In genomic region chr5:137497396-137498290, GRCh38 we compare ENCODE assay signal across 11 cellular contexts. TPM values are rescaled to one million over a fixed set of nuclear protein-coding genes. Genes with fewer than 3 reads are reported as not detected.
DNase-seq lines count a peak whose midpoint lies in the region; ATAC-seq, FAIRE-seq and TF ChIP-seq lines count a peak whose summit lies in the region.
"Had no signal": no experiment of that assay in that cellular context is flagged by ENCODE, and none has a peak within 500 bp of the region (broad histone marks: within the 10 kb centered on the region; RNA-seq: fewer than 3 reads in every experiment).

No MANE protein-coding gene starts in this region.

- H3K27me3 Mint-ChIP-seq in HFFc6 (ENCODE audit: insufficient read depth) (no peaks in the 10 kb centered on the region; the same call in 1 of the 2 replicates), WTC11 (ENCODE audit: low read depth) (peaks cover 36% of the 10 kb centered on the region)

- peaks cover 8% of the 10 kb centered on the region for H3K27me3 ChIP-seq in iPS DF 6.9 (ENCODE audit: control insufficient read depth, insufficient read depth, low read length)
- H3K27me3 ChIP-seq in subcutaneous abdominal adipose tissue (ENCODE audit: control insufficient read depth in 5 of 5, insufficient read depth in 4 of 5, low read length in 5 of 5): peaks cover 10 to 20% (median 12%) of the 10 kb centered on the region in 5 donors
- H3K27me3 ChIP-seq in BE2C: peaks cover 28% of the 10 kb centered on the region
- H3K27me3 ChIP-seq in small intestine (ENCODE audit: control insufficient read depth in 2 of 2, insufficient read depth in 2 of 2, low read length in 2 of 2): peaks cover 14 to 16% of the 10 kb centered on the region in 2 donors

- H3K9me3 Mint-ChIP-seq in HFFc6 (no peaks in the 10 kb centered on the region), WTC11 (no peaks in the 10 kb centered on the region)

- WGBS in iPS DF 6.9 (ENCODE audit: insufficient coverage, insufficient read length): no CpG with 5 or more reads among the region's 22 CpGs
- WGBS in small intestine, 3 donors: 53 to 62% (median 55%) methylated on average over 22 of the region's 22 CpGs

- H3K27ac ChIP-seq in iPS DF 6.9 (ENCODE audit: low read length) (no peak overlapping the region), subcutaneous abdominal adipose tissue (ENCODE audit: low read depth, low read length) (no peak overlapping the region), small intestine (ENCODE audit: low read depth in 1 of 2, low read length in 1 of 2) (no peak overlapping the region)
- H3K27ac ChIP-seq: right lobe of liver had no signal

- POLR2A ChIA-PET in WTC11 (lab: Charles Lee): interaction anchor here (1.2 kb wide), 1 partner anchor 177 kb away, joined by 3 read pairs; no protein-coding TSS in a partner anchor

- peak overlapping the region; percentile 43; the same call in 1 of the 2 replicates for H3K4me3 ChIP-seq in iPS DF 6.9 (ENCODE audit: low read length)
- H3K4me3 ChIP-seq in subcutaneous abdominal adipose tissue (ENCODE audit: low read depth in 1 of 5, low read length in 5 of 5): peak overlapping the region in 4 of 5 donors; percentile 52 to 68 (median 60)
- H3K4me3 ChIP-seq in BE2C (ENCODE audit: low read depth, low read length): no peak overlapping the region
- H3K4me3 ChIP-seq in small intestine (ENCODE audit: low read depth in 1 of 2, low read length in 2 of 2): no peak overlapping the region
- H3K4me3 ChIP-seq: right lobe of liver had no signal

- DNase-seq in HFFc6 (peak; percentile 11), WTC11 (ENCODE audit: low spot score) (no peak), iPS DF 6.9 (ENCODE audit: low read depth, low spot score) (no peak), BE2C (no peak), OCI-M2 (lab: John Stamatoyannopoulos, UW; ENCODE audit: unreplicated experiment) (no peak), small intestine (no peak)
- DNase-seq: effector CD4-positive, alpha-beta T cell; NCI-H1930 had no signal

- H3K4me3 Mint-ChIP-seq in HFFc6: peak overlapping the region; percentile 85
- H3K4me3 Mint-ChIP-seq in WTC11: peak overlapping the region; percentile 70

- H3K4me1 Mint-ChIP-seq in HFFc6 (ENCODE audit: low read depth) (peaks cover 37% of the 10 kb centered on the region), WTC11 (0 out of 2 replicates have a peak, but pooled peaks cover 2% of the 10 kb centered on the region)

- H3K4me1 ChIP-seq in iPS DF 6.9 (ENCODE audit: control insufficient read depth, insufficient read depth, low read length): 0 out of 2 replicates have a peak, but pooled peaks cover 2% of the 10 kb centered on the region
- peaks cover 0 to 14% (median 10%) of the 10 kb centered on the region in 5 donors for H3K4me1 ChIP-seq in subcutaneous abdominal adipose tissue (ENCODE audit: control insufficient read depth in 5 of 5, insufficient read depth in 5 of 5, low read length in 5 of 5)
- H3K4me1 ChIP-seq in BE2C: no peaks in the 10 kb centered on the region
- H3K4me1 ChIP-seq in small intestine (ENCODE audit: control insufficient read depth in 2 of 2, insufficient read depth in 1 of 2, low read depth in 1 of 2, low read length in 1 of 2): no peaks in the 10 kb centered on the region

- no peak overlapping the region for H3K9ac ChIP-seq in subcutaneous abdominal adipose tissue (ENCODE audit: low read length in 5 of 5)

- H3K36me3 ChIP-seq in iPS DF 6.9 (ENCODE audit: control insufficient read depth, insufficient read depth, low read length): no peaks in the 10 kb centered on the region
- no peaks in the 10 kb centered on the region for H3K36me3 ChIP-seq in subcutaneous abdominal adipose tissue (ENCODE audit: control insufficient read depth in 5 of 5, insufficient read depth in 5 of 5, low read length in 5 of 5)
- no peaks in the 10 kb centered on the region for H3K36me3 ChIP-seq in BE2C
- H3K36me3 ChIP-seq in small intestine (ENCODE audit: control insufficient read depth in 2 of 2, insufficient read depth in 2 of 2, low read length in 2 of 2): no peaks in the 10 kb centered on the region
- H3K36me3 ChIP-seq: right lobe of liver had no signal

- ATAC-seq in WTC11 (no peak; the same call in 1 of the 2 replicates), GM18868 (IDR thresholded peaks at IDR 0.05; ENCODE audit: unreplicated experiment) (no peak)

- H3K9me3 ChIP-seq in iPS DF 6.9 (ENCODE audit: control insufficient read depth, insufficient read depth, low read length): no peaks in the 10 kb centered on the region
- no peaks in the 10 kb centered on the region for H3K9me3 ChIP-seq in subcutaneous abdominal adipose tissue (ENCODE audit: control insufficient read depth in 5 of 5, low read length in 5 of 5)
- H3K9me3 ChIP-seq in BE2C: no peaks in the 10 kb centered on the region
- no peaks in the 10 kb centered on the region for H3K9me3 ChIP-seq in small intestine (ENCODE audit: control insufficient read depth, low read depth)
- H3K9me3 ChIP-seq: right lobe of liver had no signal

- CTCF ChIA-PET in WTC11 (lab: Charles Lee): interaction anchor here (0.9 to 4.5 kb wide), 6 partner anchors 107 to 181 kb away, joined by 3 to 79 read pairs (median 5); no protein-coding TSS in a partner anchor

- H3K27ac Mint-ChIP-seq in HFFc6 (no peak overlapping the region; the same call in 1 of the 2 replicates), WTC11 (no peak overlapping the region)

- no peak for FAIRE-seq in small intestine (lab: Jason Lieb, UNC)

- H3K36me3 Mint-ChIP-seq in HFFc6 (ENCODE audit: low read depth) (no peaks in the 10 kb centered on the region), WTC11 (no peaks in the 10 kb centered on the region)

- TF ChIP-seq CTCF in HFFc6 (IDR thresholded peaks at IDR 0.05) (peak; percentile 41; the same call in 1 of the 2 replicates), WTC11 (IDR thresholded peaks at IDR 0.05) (no peak), BE2C (IDR thresholded peaks at IDR 0.05; ENCODE audit: low read depth, low read length) (no peak)

TF ChIP-seq in WTC11, 78 proteins besides CTCF, POLR2A, EP300 and RAD21 (continues in another document):
- TF ChIP-seq ATF2 (CRISPR knock-in tag; IDR thresholded peaks at IDR 0.05; ENCODE audit: borderline replicate concordance, low read depth) (no peak), FOXK1 (CRISPR knock-in tag; IDR thresholded peaks at IDR 0.05) (no peak), OVOL2 (CRISPR knock-in tag; IDR thresholded peaks at IDR 0.05; ENCODE audit: borderline replicate concordance) (no peak), NR3C1 (CRISPR knock-in tag; conservative IDR thresholded peaks at IDR 0.05; ENCODE audit: low read depth) (no peak), SMAD4 (CRISPR knock-in tag; IDR thresholded peaks at IDR 0.05) (no peak), ZNF281 (CRISPR knock-in tag; IDR thresholded peaks at IDR 0.05) (no peak), PRRX2 (CRISPR knock-in tag; IDR thresholded peaks at IDR 0.05) (no peak), ZSCAN18 (CRISPR knock-in tag; IDR thresholded peaks at IDR 0.05) (no peak)

RNA-seq across cellular contexts. Expression of gene SPOCK1, which starts 1.5 kb away (rescaled TPM):
- total RNA-seq in HFFc6 (2021; fragmentation: NEBNext Ultra II Directional; extraction: Animal tissue kit (Norgen Biotek cat#: 25700)): 100 to 1,000 TPM; 111 to 170 (median 125) TPM
- 13.2 to 15.8 TPM (median 15.2 TPM) in 3 replicates for total RNA-seq in WTC11 (2021)
- 4.1 TPM for polyA plus RNA-seq in BE2C (2012; ENCODE audit: insufficient read depth, insufficient read length, low read depth)
- polyA plus RNA-seq in small intestine: 1 to 10 TPM in 1 of 3 donors, under 1 TPM in 2; 0.22 to 1.1 (median 0.27) TPM

Comparison
In these comparisons a context has a peak if more than half of its experiments do, and no peak if none do; other contexts are left out.
1. H3K4me3 ChIP-seq: peak in iPS DF 6.9 (single experiment) and subcutaneous abdominal adipose tissue (4 of 5); none in BE2C (single experiment) and small intestine (0 of 2).